Comparison of ENCODE assay signal across 1 cellular context in the genomic region with DNA sequence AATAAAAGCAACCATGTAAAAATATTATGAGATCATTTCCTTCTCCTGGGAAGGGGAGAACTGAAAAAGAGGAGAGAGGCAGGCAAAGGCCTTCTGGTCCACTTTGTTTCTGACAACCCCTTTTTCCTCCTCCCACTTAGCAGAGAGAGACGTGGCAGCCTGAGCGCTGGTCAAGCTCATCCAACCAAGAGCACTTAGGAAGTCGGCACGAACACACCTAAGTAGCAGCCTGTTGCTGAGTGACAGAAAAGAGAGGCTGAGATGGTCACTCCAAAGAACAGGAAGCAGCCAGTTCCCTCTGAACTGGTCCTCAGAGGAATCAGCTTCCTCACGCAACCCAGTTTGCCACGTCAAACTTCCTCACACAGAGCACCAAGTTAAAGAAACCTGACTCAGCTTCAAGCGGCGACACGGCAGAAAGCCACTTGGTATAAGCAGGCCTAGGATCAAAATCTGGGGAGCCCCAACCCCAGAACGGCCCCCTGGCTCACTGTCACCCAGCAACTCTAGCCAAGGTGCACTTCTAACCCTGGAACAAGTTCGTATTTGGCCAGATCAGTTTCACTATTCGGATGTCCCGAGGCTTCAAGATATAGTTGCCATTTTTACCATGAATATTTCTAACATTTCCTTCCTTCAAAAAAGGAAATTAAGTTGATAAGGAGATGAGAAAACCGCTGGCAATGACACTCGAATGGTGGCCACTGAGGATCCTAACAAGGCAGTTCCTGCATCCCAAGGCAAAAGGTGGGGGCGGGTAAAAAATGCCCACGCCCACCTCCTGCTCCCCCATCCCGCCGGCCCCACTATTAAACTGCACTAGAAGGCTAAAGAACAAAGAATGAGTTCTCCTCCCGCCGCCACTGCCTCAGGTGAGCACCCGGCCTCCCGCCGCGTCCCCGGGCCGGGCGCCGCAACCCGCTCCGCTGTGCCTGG.
A peak's percentile ranks its signal among the peaks of the same experiment; 100 is the strongest.
TF ChIP-seq lines count a peak whose summit lies in the region.

No MANE protein-coding gene starts in this region.

TF ChIP-seq in HEK293, 187 proteins besides CTCF, POLR2A, EP300 and RAD21 (continued from another document and continues in another):
- TF ChIP-seq, protein P1, sequence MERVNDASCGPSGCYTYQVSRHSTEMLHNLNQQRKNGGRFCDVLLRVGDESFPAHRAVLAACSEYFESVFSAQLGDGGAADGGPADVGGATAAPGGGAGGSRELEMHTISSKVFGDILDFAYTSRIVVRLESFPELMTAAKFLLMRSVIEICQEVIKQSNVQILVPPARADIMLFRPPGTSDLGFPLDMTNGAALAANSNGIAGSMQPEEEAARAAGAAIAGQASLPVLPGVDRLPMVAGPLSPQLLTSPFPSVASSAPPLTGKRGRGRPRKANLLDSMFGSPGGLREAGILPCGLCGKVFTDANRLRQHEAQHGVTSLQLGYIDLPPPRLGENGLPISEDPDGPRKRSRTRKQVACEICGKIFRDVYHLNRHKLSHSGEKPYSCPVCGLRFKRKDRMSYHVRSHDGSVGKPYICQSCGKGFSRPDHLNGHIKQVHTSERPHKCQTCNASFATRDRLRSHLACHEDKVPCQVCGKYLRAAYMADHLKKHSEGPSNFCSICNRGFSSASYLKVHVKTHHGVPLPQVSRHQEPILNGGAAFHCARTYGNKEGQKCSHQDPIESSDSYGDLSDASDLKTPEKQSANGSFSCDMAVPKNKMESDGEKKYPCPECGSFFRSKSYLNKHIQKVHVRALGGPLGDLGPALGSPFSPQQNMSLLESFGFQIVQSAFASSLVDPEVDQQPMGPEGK (tag by site-specific recombination; IDR thresholded peaks at IDR 0.05): peak; percentile 66
- no peak for TF ChIP-seq GLIS1 (tag by site-specific recombination; IDR thresholded peaks at IDR 0.05)
- peak; percentile 71 for TF ChIP-seq ZFHX2 (tag by site-specific recombination; conservative IDR thresholded peaks at IDR 0.05)
- no peak for TF ChIP-seq ZNF677 (tag by site-specific recombination; IDR thresholded peaks at IDR 0.05)
- no peak for TF ChIP-seq ZNF266 (tag by site-specific recombination; IDR thresholded peaks at IDR 0.05; ENCODE audit: low read depth)
- TF ChIP-seq, protein P2, sequence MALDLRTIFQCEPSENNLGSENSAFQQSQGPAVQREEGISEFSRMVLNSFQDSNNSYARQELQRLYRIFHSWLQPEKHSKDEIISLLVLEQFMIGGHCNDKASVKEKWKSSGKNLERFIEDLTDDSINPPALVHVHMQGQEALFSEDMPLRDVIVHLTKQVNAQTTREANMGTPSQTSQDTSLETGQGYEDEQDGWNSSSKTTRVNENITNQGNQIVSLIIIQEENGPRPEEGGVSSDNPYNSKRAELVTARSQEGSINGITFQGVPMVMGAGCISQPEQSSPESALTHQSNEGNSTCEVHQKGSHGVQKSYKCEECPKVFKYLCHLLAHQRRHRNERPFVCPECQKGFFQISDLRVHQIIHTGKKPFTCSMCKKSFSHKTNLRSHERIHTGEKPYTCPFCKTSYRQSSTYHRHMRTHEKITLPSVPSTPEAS (tag by site-specific recombination; IDR thresholded peaks at IDR 0.05): no peak
- TF ChIP-seq ZNF433 (tag by site-specific recombination; IDR thresholded peaks at IDR 0.05; ENCODE audit: low read depth): no peak
- TF ChIP-seq ZNF366 (tag by site-specific recombination; conservative IDR thresholded peaks at IDR 0.05): 0 out of 2 replicates have a peak, but pooled peaks have one; percentile 19
- TF ChIP-seq KLF9 (tag by site-specific recombination; IDR thresholded peaks at IDR 0.05; ENCODE audit: low read depth): peak; percentile 64
- no peak for TF ChIP-seq ZNF610 (tag by site-specific recombination; IDR thresholded peaks at IDR 0.05; ENCODE audit: borderline replicate concordance)
- no peak for TF ChIP-seq OVOL3 (tag by site-specific recombination; IDR thresholded peaks at IDR 0.05)
- no peak for TF ChIP-seq ZNF48 (tag by site-specific recombination; IDR thresholded peaks at IDR 0.05)
- no peak for TF ChIP-seq ZNF239 (tag by site-specific recombination; IDR thresholded peaks at IDR 0.05)
- TF ChIP-seq SP2 (tag by site-specific recombination; IDR thresholded peaks at IDR 0.05): peak; percentile 35
- TF ChIP-seq SCRT2 (tag by site-specific recombination; IDR thresholded peaks at IDR 0.05): peak; percentile 89
- TF ChIP-seq GLI2 (tag by site-specific recombination; IDR thresholded peaks at IDR 0.05; ENCODE audit: borderline replicate concordance, low read depth): no peak
- no peak for TF ChIP-seq ZNF133 (tag by site-specific recombination; IDR thresholded peaks at IDR 0.05)
- no peak for TF ChIP-seq ZNF654 (tag by site-specific recombination; IDR thresholded peaks at IDR 0.05; ENCODE audit: low read depth)
- TF ChIP-seq ZNF560 (tag by site-specific recombination; IDR thresholded peaks at IDR 0.05; ENCODE audit: borderline replicate concordance): no peak
- no peak for TF ChIP-seq KLF7 (tag by site-specific recombination; IDR thresholded peaks at IDR 0.05; ENCODE audit: borderline replicate concordance)
- no peak for TF ChIP-seq ZNF621 (tag by site-specific recombination; IDR thresholded peaks at IDR 0.05)
- TF ChIP-seq, protein P3, sequence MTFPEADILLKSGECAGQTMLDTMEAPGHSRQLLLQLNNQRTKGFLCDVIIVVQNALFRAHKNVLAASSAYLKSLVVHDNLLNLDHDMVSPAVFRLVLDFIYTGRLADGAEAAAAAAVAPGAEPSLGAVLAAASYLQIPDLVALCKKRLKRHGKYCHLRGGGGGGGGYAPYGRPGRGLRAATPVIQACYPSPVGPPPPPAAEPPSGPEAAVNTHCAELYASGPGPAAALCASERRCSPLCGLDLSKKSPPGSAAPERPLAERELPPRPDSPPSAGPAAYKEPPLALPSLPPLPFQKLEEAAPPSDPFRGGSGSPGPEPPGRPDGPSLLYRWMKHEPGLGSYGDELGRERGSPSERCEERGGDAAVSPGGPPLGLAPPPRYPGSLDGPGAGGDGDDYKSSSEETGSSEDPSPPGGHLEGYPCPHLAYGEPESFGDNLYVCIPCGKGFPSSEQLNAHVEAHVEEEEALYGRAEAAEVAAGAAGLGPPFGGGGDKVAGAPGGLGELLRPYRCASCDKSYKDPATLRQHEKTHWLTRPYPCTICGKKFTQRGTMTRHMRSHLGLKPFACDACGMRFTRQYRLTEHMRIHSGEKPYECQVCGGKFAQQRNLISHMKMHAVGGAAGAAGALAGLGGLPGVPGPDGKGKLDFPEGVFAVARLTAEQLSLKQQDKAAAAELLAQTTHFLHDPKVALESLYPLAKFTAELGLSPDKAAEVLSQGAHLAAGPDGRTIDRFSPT (tag by site-specific recombination; IDR thresholded peaks at IDR 0.05): no peak
- TF ChIP-seq ZNF830 (tag by site-specific recombination; IDR thresholded peaks at IDR 0.05; ENCODE audit: low read depth): no peak
- TF ChIP-seq, protein P4, sequence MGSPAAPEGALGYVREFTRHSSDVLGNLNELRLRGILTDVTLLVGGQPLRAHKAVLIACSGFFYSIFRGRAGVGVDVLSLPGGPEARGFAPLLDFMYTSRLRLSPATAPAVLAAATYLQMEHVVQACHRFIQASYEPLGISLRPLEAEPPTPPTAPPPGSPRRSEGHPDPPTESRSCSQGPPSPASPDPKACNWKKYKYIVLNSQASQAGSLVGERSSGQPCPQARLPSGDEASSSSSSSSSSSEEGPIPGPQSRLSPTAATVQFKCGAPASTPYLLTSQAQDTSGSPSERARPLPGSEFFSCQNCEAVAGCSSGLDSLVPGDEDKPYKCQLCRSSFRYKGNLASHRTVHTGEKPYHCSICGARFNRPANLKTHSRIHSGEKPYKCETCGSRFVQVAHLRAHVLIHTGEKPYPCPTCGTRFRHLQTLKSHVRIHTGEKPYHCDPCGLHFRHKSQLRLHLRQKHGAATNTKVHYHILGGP (tag by site-specific recombination; IDR thresholded peaks at IDR 0.05): no peak
- no peak for TF ChIP-seq ZNF548 (tag by site-specific recombination; IDR thresholded peaks at IDR 0.05)
- TF ChIP-seq, protein P5, sequence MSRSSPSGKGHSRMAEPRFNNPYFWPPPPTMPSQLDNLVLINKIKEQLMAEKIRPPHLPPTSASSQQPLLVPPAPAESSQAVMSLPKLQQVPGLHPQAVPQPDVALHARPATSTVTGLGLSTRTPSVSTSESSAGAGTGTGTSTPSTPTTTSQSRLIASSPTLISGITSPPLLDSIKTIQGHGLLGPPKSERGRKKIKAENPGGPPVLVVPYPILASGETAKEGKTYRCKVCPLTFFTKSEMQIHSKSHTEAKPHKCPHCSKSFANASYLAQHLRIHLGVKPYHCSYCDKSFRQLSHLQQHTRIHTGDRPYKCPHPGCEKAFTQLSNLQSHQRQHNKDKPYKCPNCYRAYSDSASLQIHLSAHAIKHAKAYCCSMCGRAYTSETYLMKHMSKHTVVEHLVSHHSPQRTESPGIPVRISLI (tag by site-specific recombination; IDR thresholded peaks at IDR 0.05): no peak
- 0 out of 2 replicates have a peak, but pooled peaks have one; percentile 21 for TF ChIP-seq TRIM28 (IDR thresholded peaks at IDR 0.05; ENCODE audit: borderline replicate concordance, low read length)
- no peak for TF ChIP-seq HOXA7 (CRISPR knock-in tag; IDR thresholded peaks at IDR 0.05; ENCODE audit: borderline replicate concordance)
- no peak for TF ChIP-seq ZNF658 (tag by site-specific recombination; IDR thresholded peaks at IDR 0.05)
- TF ChIP-seq, protein P6, sequence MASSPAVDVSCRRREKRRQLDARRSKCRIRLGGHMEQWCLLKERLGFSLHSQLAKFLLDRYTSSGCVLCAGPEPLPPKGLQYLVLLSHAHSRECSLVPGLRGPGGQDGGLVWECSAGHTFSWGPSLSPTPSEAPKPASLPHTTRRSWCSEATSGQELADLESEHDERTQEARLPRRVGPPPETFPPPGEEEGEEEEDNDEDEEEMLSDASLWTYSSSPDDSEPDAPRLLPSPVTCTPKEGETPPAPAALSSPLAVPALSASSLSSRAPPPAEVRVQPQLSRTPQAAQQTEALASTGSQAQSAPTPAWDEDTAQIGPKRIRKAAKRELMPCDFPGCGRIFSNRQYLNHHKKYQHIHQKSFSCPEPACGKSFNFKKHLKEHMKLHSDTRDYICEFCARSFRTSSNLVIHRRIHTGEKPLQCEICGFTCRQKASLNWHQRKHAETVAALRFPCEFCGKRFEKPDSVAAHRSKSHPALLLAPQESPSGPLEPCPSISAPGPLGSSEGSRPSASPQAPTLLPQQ (tag by site-specific recombination; IDR thresholded peaks at IDR 0.05): peak; percentile 59
- TF ChIP-seq ZNF626 (tag by site-specific recombination; IDR thresholded peaks at IDR 0.05): no peak
- no peak for TF ChIP-seq ZNF10 (tag by site-specific recombination; IDR thresholded peaks at IDR 0.05)
- TF ChIP-seq ZEB2 (tag by site-specific recombination; IDR thresholded peaks at IDR 0.05): no peak
- no peak for TF ChIP-seq SETDB1 (IDR thresholded peaks at IDR 0.05; ENCODE audit: insufficient read length, low read length)
- no peak for TF ChIP-seq ZNF624 (tag by site-specific recombination; IDR thresholded peaks at IDR 0.05)
- peak; percentile 55 for TF ChIP-seq ZNF335 (tag by site-specific recombination; conservative IDR thresholded peaks at IDR 0.05)
- peak; percentile 48; the same call in 1 of the 2 replicates for TF ChIP-seq SCRT1 (tag by site-specific recombination; IDR thresholded peaks at IDR 0.05; ENCODE audit: borderline replicate concordance)
- no peak for TF ChIP-seq MYNN (tag by site-specific recombination; IDR thresholded peaks at IDR 0.05; ENCODE audit: borderline replicate concordance)
- TF ChIP-seq ZNF596 (tag by site-specific recombination; IDR thresholded peaks at IDR 0.05): no peak
- TF ChIP-seq, protein P7, sequence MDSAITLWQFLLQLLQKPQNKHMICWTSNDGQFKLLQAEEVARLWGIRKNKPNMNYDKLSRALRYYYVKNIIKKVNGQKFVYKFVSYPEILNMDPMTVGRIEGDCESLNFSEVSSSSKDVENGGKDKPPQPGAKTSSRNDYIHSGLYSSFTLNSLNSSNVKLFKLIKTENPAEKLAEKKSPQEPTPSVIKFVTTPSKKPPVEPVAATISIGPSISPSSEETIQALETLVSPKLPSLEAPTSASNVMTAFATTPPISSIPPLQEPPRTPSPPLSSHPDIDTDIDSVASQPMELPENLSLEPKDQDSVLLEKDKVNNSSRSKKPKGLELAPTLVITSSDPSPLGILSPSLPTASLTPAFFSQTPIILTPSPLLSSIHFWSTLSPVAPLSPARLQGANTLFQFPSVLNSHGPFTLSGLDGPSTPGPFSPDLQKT (IDR thresholded peaks at IDR 0.05; ENCODE audit: borderline replicate concordance, low read depth, low read length): no peak
- TF ChIP-seq, protein P8, sequence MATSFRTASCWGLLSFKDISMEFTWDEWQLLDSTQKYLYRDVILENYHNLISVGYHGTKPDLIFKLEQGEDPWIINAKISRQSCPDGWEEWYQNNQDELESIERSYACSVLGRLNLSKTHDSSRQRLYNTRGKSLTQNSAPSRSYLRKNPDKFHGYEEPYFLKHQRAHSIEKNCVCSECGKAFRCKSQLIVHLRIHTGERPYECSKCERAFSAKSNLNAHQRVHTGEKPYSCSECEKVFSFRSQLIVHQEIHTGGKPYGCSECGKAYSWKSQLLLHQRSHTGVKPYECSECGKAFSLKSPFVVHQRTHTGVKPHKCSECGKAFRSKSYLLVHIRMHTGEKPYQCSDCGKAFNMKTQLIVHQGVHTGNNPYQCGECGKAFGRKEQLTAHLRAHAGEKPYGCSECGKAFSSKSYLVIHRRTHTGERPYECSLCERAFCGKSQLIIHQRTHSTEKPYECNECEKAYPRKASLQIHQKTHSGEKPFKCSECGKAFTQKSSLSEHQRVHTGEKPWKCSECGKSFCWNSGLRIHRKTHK (tag by site-specific recombination; IDR thresholded peaks at IDR 0.05): no peak
- no peak for TF ChIP-seq ZBTB1 (tag by site-specific recombination; IDR thresholded peaks at IDR 0.05)
- TF ChIP-seq ZNF785 (tag by site-specific recombination; IDR thresholded peaks at IDR 0.05): no peak
- TF ChIP-seq, protein P9, sequence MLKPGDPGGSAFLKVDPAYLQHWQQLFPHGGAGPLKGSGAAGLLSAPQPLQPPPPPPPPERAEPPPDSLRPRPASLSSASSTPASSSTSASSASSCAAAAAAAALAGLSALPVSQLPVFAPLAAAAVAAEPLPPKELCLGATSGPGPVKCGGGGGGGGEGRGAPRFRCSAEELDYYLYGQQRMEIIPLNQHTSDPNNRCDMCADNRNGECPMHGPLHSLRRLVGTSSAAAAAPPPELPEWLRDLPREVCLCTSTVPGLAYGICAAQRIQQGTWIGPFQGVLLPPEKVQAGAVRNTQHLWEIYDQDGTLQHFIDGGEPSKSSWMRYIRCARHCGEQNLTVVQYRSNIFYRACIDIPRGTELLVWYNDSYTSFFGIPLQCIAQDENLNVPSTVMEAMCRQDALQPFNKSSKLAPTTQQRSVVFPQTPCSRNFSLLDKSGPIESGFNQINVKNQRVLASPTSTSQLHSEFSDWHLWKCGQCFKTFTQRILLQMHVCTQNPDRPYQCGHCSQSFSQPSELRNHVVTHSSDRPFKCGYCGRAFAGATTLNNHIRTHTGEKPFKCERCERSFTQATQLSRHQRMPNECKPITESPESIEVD (tag by site-specific recombination; IDR thresholded peaks at IDR 0.05): no peak
- TF ChIP-seq ZBTB20 (tag by site-specific recombination; IDR thresholded peaks at IDR 0.05): peak; percentile 70
- TF ChIP-seq ZNF292 (tag by site-specific recombination; IDR thresholded peaks at IDR 0.05; ENCODE audit: borderline replicate concordance, low read depth): no peak
- TF ChIP-seq ZNF426 (tag by site-specific recombination; IDR thresholded peaks at IDR 0.05): no peak
- peak; percentile 64 for TF ChIP-seq EGR2 (tag by site-specific recombination; IDR thresholded peaks at IDR 0.05; ENCODE audit: low read depth)
- no peak for TF ChIP-seq ZSCAN16 (tag by site-specific recombination; IDR thresholded peaks at IDR 0.05)
